In the genomic region with DNA sequence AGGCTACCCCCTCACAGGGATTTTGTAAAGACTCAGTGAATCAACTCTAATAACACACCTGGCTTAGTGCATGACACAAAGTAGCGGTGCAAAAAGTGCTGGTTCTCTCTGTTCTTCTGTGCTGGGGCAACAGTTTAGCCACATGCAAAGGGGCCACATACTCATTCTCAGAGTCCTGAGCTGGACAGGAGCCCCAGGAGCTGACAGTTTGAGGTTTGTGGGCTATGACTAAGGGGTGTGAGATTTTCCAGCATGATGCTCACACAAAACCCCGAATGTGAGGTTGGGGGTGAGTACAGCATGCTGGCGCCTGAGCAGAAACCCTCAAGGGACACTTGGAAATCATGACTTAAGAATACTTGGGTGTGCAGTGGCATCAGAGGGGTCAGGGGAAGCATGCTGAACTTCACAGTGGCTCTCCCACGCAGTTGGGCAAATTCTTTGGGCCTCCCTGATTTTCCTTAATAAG, we compare ENCODE assay signal across 8 cellular contexts. TPM values are rescaled to one million over a fixed set of nuclear protein-coding genes. Genes with fewer than 3 reads are reported as not detected.
DNase-seq lines count a peak whose midpoint lies in the region; ATAC-seq, FAIRE-seq and TF ChIP-seq lines count a peak whose summit lies in the region.

No MANE protein-coding gene starts in this region.

- H3K4me3 ChIP-seq in BJ (ENCODE audit: low read depth, low read length): no peak overlapping the region
- no peak overlapping the region for H3K4me3 ChIP-seq in BE2C (ENCODE audit: low read depth, low read length)
- no peak overlapping the region for H3K4me3 ChIP-seq in left ventricle myocardium inferior

- H3K27me3 Mint-ChIP-seq in chondrocyte (ENCODE audit: low read depth): peaks cover 15% of the 10 kb centered on the region

- H3K36me3 Mint-ChIP-seq in chondrocyte (ENCODE audit: low read depth): no peaks in the 10 kb centered on the region

- H3K27me3 ChIP-seq in BJ (ENCODE audit: control insufficient read depth, insufficient read depth, low read length): peaks cover 8% of the 10 kb centered on the region
- no peaks in the 10 kb centered on the region for H3K27me3 ChIP-seq in BE2C
- no peaks in the 10 kb centered on the region for H3K27me3 ChIP-seq in left ventricle myocardium inferior (ENCODE audit: low read depth)

- no peak overlapping the region for H3K4me3 Mint-ChIP-seq in chondrocyte (ENCODE audit: unreplicated experiment)

- no peak for TF ChIP-seq CTCF in BJ (IDR thresholded peaks at IDR 0.05; ENCODE audit: insufficient read depth, low read depth, low read length)
- no peak for TF ChIP-seq CTCF in chondrocyte (IDR thresholded peaks at IDR 0.05)
- no peak for TF ChIP-seq CTCF in BE2C (IDR thresholded peaks at IDR 0.05; ENCODE audit: low read depth, low read length)
- no peak for TF ChIP-seq CTCF in left ventricle myocardium inferior (IDR thresholded peaks at IDR 0.05; ENCODE audit: borderline replicate concordance)
- TF ChIP-seq CTCF in D721Med (IDR thresholded peaks at IDR 0.05; ENCODE audit: insufficient read depth, missing control alignments): no peak

- H3K9me3 ChIP-seq in BE2C: no peaks in the 10 kb centered on the region
- no peaks in the 10 kb centered on the region for H3K9me3 ChIP-seq in left ventricle myocardium inferior (replicated peaks)

- peaks cover 33% of the 10 kb centered on the region for H3K4me1 Mint-ChIP-seq in chondrocyte (ENCODE audit: low read depth)

- peak; percentile 84 for DNase-seq in BJ (ENCODE audit: low read depth)
- no peak for DNase-seq in chondrocyte (ENCODE audit: low spot score)
- no peak for DNase-seq in BE2C
- no peak for DNase-seq in Ammon's horn (ENCODE audit: low spot score)
- DNase-seq in left ventricle myocardium inferior: no peak
- DNase-seq in D721Med (ENCODE audit: insufficient read length, low spot score): no peak

- peak overlapping the region; percentile 71 for H3K27ac Mint-ChIP-seq in chondrocyte (ENCODE audit: unreplicated experiment)

- CTCF ChIA-PET in BJ (lab: Yijun Ruan, JAX): interaction anchor here (1.5 to 1.7 kb wide), 3 partner anchors 30 to 55 kb away, joined by 4 to 5 read pairs (median 5); no protein-coding TSS in a partner anchor

- intact Hi-C loops in left ventricle myocardium inferior (cut with micrococcal nuclease): no loop called here

- POLR2A ChIA-PET in BJ (lab: Charles Lee): no interaction called here

- no peaks in the 10 kb centered on the region for H3K36me3 ChIP-seq in BJ (ENCODE audit: control insufficient read depth, insufficient read depth, low read length)
- no peaks in the 10 kb centered on the region for H3K36me3 ChIP-seq in BE2C
- no peaks in the 10 kb centered on the region for H3K36me3 ChIP-seq in left ventricle myocardium inferior

- no peak for FAIRE-seq in D721Med (lab: Jason Lieb, UNC)

- ATAC-seq in GM19463 (IDR thresholded peaks at IDR 0.05; ENCODE audit: unreplicated experiment): peak; percentile 88
- peak; percentile 86 for ATAC-seq in HG03457 (IDR thresholded peaks at IDR 0.05; ENCODE audit: unreplicated experiment)

- peaks cover 5% of the 10 kb centered on the region; the same call in 1 of the 2 replicates for H3K4me1 ChIP-seq in BE2C
- peaks cover 11% of the 10 kb centered on the region for H3K4me1 ChIP-seq in left ventricle myocardium inferior

- no peaks in the 10 kb centered on the region for H3K9me3 Mint-ChIP-seq in chondrocyte (ENCODE audit: low read depth)

- H3K27ac ChIP-seq in left ventricle myocardium inferior (replicated peaks): no peak overlapping the region

RNA-seq across cellular contexts. Expression of a gene that starts 31.1 kb away (rescaled TPM):
- 0.10 and 0.21 TPM in 2 replicates for polyA plus RNA-seq in BJ (2011; rRNA removed)
- polyA minus RNA-seq in BJ (2011; rRNA and poly(A)+ RNA removed): 0.14 and 0.36 TPM in 2 replicates
- total RNA-seq in chondrocyte (0.33 to 0.92 TPM (median 0.37 TPM) in 3 replicates), left ventricle myocardium inferior (0.47 TPM)
- polyA plus RNA-seq in BE2C (2012; ENCODE audit: insufficient read depth, insufficient read length, low read depth): 1.5 TPM
